In genomic region chr1:227069490-227069889, GRCh38 we compare ENCODE assay signal across 22 cellular contexts.
"Had no signal": no experiment of that assay in that cellular context is flagged by ENCODE, and none has a peak within 500 bp of the region (broad histone marks: within the 10 kb centered on the region; RNA-seq: fewer than 3 reads in every experiment).

No MANE protein-coding gene starts in this region.

- H3K4me3 Mint-ChIP-seq: IgD-negative memory B cell had no signal

- H3K4me2 ChIP-seq: KMS-11 had no signal

- H3K27me3 ChIP-seq: SJSA1 had no signal

- H3K27ac ChIP-seq: KMS-11, SJSA1, SK-N-MC had no signal

- H3K27ac Mint-ChIP-seq: IgD-negative memory B cell had no signal

- H3K9me3 Mint-ChIP-seq: IgD-negative memory B cell had no signal

- DNase-seq: Kasumi-1, NCI-H1092, NCI-H1105 treated with DMSO at 0.1 percent for 48 hours, NCI-H1417 treated with DMSO at 0.1 percent for 48 hours, NCI-H146, NCI-H1694 treated with DMSO at 0.1 percent for 48 hours, NCI-H1930, NCI-H2081, NCI-H2107, NCI-H2227 treated with DMSO at 0.1 percent for 48 hours, NCI-H524 treated with DMSO at 0.1 percent for 48 hours, NCI-H69, NCI-H774, Right ventricle myocardium superior, RPMI8226, SIG-M5 had no signal

- H3K9me3 ChIP-seq: SJSA1 had no signal

- H3K4me3 ChIP-seq: K562, SJSA1, SK-N-MC had no signal

- FAIRE-seq: HTR-8/SVneo, K562 had no signal

- H3K36me3 Mint-ChIP-seq: IgD-negative memory B cell had no signal

- H3K9ac ChIP-seq: KMS-11 had no signal
